Comparison of ENCODE assay signal across 14 cellular contexts in the genomic region with DNA sequence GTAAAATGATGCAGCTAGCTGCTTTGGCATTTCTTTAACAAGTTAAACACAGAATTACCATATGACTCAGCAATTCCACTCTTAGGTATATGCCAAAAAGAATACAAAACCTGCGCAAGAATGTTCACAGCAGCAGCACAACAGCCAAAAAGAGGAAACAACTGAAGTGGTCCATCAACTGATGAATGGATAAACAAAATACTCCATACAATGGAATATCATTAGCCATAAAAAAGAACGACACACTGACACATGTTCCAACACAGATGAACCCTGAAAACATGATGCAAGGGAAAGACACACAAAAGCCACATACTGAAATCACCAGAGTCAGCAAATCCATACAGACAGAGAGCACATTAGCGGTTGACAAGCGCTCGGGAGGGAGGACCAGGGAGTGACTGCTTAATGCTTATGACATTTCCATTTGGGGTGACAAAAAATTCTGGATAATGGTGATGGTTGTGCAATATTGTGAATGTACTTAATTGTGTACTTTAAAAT. TPM values are rescaled to one million over a fixed set of nuclear protein-coding genes. Genes with fewer than 3 reads are reported as not detected.
A peak's percentile ranks its signal among the peaks of the same experiment; 100 is the strongest.
DNase-seq lines count a peak whose midpoint lies in the region; ATAC-seq and TF ChIP-seq lines count a peak whose summit lies in the region.
"Had no signal": no experiment of that assay in that cellular context is flagged by ENCODE, and none has a peak within 500 bp of the region (broad histone marks: within the 10 kb centered on the region; RNA-seq: fewer than 3 reads in every experiment).

No MANE protein-coding gene starts in this region.

- POLR2A ChIA-PET in activated CD4-positive, alpha-beta memory T cell treated with anti-CD3 and anti-CD28 coated beads for 36 hours (lab: Charles Lee): no interaction called here

- peaks cover 48% of the 10 kb centered on the region for H3K4me1 Mint-ChIP-seq in activated naive CD4-positive, alpha-beta T cell treated with anti-CD3 and anti-CD28 coated beads, Interleukin-2, amount 10 ng/mL, durations not matched to agents 7 days and 5 days
- peaks cover 57% of the 10 kb centered on the region for H3K4me1 Mint-ChIP-seq in activated CD4-positive, alpha-beta memory T cell treated with anti-CD3 and anti-CD28 coated beads for 36 hours (ENCODE audit: low read depth)
- peaks cover 60% of the 10 kb centered on the region for H3K4me1 Mint-ChIP-seq in stimulated activated naive CD8-positive, alpha-beta T cell treated with anti-CD3 and anti-CD28 coated beads, Interleukin-15, amount 100 ng/mL, for 72 hours

- ATAC-seq in stimulated activated naive CD8-positive, alpha-beta T cell treated with anti-CD3 and anti-CD28 coated beads, Interleukin-15, amount 100 ng/mL, for 72 hours: no peak
- no peak for ATAC-seq in left lung

- no peak for DNase-seq in activated naive CD4-positive, alpha-beta T cell treated with anti-CD3 and anti-CD28 coated beads, Interleukin-2, amount 10 ng/mL, durations not matched to agents 7 days and 5 days
- DNase-seq in activated naive CD4-positive, alpha-beta T cell (lab: John Stamatoyannopoulos, UW): no peak
- peak; percentile 32 for DNase-seq in activated CD4-positive, alpha-beta memory T cell treated with anti-CD3 and anti-CD28 coated beads for 36 hours
- DNase-seq in fibroblast of lung (ENCODE audit: low read depth in 2 of 2) (peak; percentile 59 to 76), left lung (no peak), anterior cingulate cortex (lab: John Stamatoyannopoulos, UW) (no peak), inferior parietal cortex (ENCODE audit: extremely low spot score) (no peak)
- DNase-seq in stimulated activated naive CD8-positive, alpha-beta T cell treated with anti-CD3 and anti-CD28 coated beads, Interleukin-15, amount 100 ng/mL, for 72 hours: no peak
- DNase-seq: activated CD4-positive, CD25-positive, alpha-beta regulatory T cell treated with anti-CD3 and anti-CD28 coated beads, Interleukin-2, amount 50 U/mL, for 72 hours; NCI-H1105 treated with DMSO at 0.1 percent for 48 hours; spleen; stimulated activated naive CD4-positive, alpha-beta T cell had no signal

- H3K36me3 Mint-ChIP-seq in activated naive CD4-positive, alpha-beta T cell treated with anti-CD3 and anti-CD28 coated beads, Interleukin-2, amount 10 ng/mL, durations not matched to agents 7 days and 5 days: peaks cover 26% of the 10 kb centered on the region
- peaks cover 19% of the 10 kb centered on the region for H3K36me3 Mint-ChIP-seq in activated CD4-positive, alpha-beta memory T cell treated with anti-CD3 and anti-CD28 coated beads for 36 hours

- H3K27me3 ChIP-seq in fibroblast of lung (ENCODE audit: control insufficient read depth, insufficient read depth, low read length): no peaks in the 10 kb centered on the region
- H3K27me3 ChIP-seq in left lung: no peaks in the 10 kb centered on the region
- H3K27me3 ChIP-seq: BLaER1, spleen had no signal

- no peaks in the 10 kb centered on the region for H3K9me3 Mint-ChIP-seq in activated naive CD4-positive, alpha-beta T cell treated with anti-CD3 and anti-CD28 coated beads, Interleukin-2, amount 10 ng/mL, durations not matched to agents 7 days and 5 days
- no peaks in the 10 kb centered on the region for H3K9me3 Mint-ChIP-seq in activated CD4-positive, alpha-beta memory T cell treated with anti-CD3 and anti-CD28 coated beads for 36 hours
- no peaks in the 10 kb centered on the region for H3K9me3 Mint-ChIP-seq in stimulated activated naive CD8-positive, alpha-beta T cell treated with anti-CD3 and anti-CD28 coated beads, Interleukin-15, amount 100 ng/mL, for 72 hours

- H3K36me3 ChIP-seq in fibroblast of lung (ENCODE audit: control insufficient read depth, insufficient read depth, low read length): peaks cover 2% of the 10 kb centered on the region
- H3K36me3 ChIP-seq in left lung: peaks cover 0 to 17% of the 10 kb centered on the region in 2 donors

- H3K79me2 ChIP-seq in fibroblast of lung (ENCODE audit: control insufficient read depth, insufficient read depth, low read length): peaks cover 86% of the 10 kb centered on the region

- intact Hi-C loops in activated CD4-positive, alpha-beta memory T cell treated with anti-CD3 and anti-CD28 coated beads for 36 hours (cut with micrococcal nuclease): loop anchor here (5.0 kb wide), 4 partner anchors 263 to 862 kb away; partner anchors contain the start of genes DCUN1D2 and TFDP1
- intact Hi-C loops in left lung (cut with DNase I): no loop called here

- no peaks in the 10 kb centered on the region for H3K9me3 ChIP-seq in fibroblast of lung (ENCODE audit: control insufficient read depth, insufficient read depth, low read depth, low read length)
- H3K9me3 ChIP-seq in left lung: no peaks in the 10 kb centered on the region
- H3K9me3 ChIP-seq: BLaER1, spleen had no signal

- H3K4me1 ChIP-seq in fibroblast of lung (ENCODE audit: control insufficient read depth, extremely low read depth, insufficient read depth, low read length): peaks cover 10% of the 10 kb centered on the region
- H3K4me1 ChIP-seq in left lung: peaks cover 14 to 50% of the 10 kb centered on the region in 2 donors

- H2AFZ ChIP-seq in fibroblast of lung (ENCODE audit: low read length): no peak overlapping the region

- no peaks in the 10 kb centered on the region for H4K20me1 ChIP-seq in fibroblast of lung (ENCODE audit: control insufficient read depth, extremely low read depth, insufficient read depth, low read length)

- TF ChIP-seq CTCF in fibroblast of lung (conservative IDR thresholded peaks at IDR 0.05 in 1 of 2, IDR thresholded peaks at IDR 0.05 in 1 of 2; ENCODE audit: low read depth in 1 of 2, low read length in 2 of 2) (no peak), left lung (IDR thresholded peaks at IDR 0.05) (no peak)

- no peak overlapping the region for H3K4me3 Mint-ChIP-seq in activated naive CD4-positive, alpha-beta T cell treated with anti-CD3 and anti-CD28 coated beads, Interleukin-2, amount 10 ng/mL, durations not matched to agents 7 days and 5 days
- H3K4me3 Mint-ChIP-seq in activated CD4-positive, alpha-beta memory T cell treated with anti-CD3 and anti-CD28 coated beads for 36 hours: peak overlapping the region; percentile 12
- peak overlapping the region; percentile 7 to 44 for H3K4me3 Mint-ChIP-seq in stimulated activated naive CD8-positive, alpha-beta T cell treated with anti-CD3 and anti-CD28 coated beads, Interleukin-15, amount 100 ng/mL, for 72 hours

- H3K4me2 ChIP-seq in fibroblast of lung (ENCODE audit: extremely low read depth, insufficient read depth, low read length): peak overlapping the region; percentile 41

- H3K27ac ChIP-seq in fibroblast of lung (ENCODE audit: insufficient read depth, low read length): peak overlapping the region; percentile 15
- H3K27ac ChIP-seq in left lung: no peak overlapping the region
- H3K27ac ChIP-seq: BLaER1, spleen had no signal

- H3K27me3 Mint-ChIP-seq in activated naive CD4-positive, alpha-beta T cell treated with anti-CD3 and anti-CD28 coated beads, Interleukin-2, amount 10 ng/mL, durations not matched to agents 7 days and 5 days: no peaks in the 10 kb centered on the region
- no peaks in the 10 kb centered on the region for H3K27me3 Mint-ChIP-seq in activated CD4-positive, alpha-beta memory T cell treated with anti-CD3 and anti-CD28 coated beads for 36 hours
- no peaks in the 10 kb centered on the region for H3K27me3 Mint-ChIP-seq in stimulated activated naive CD8-positive, alpha-beta T cell treated with anti-CD3 and anti-CD28 coated beads, Interleukin-15, amount 100 ng/mL, for 72 hours

- peak overlapping the region; percentile 22 for H3K27ac Mint-ChIP-seq in activated naive CD4-positive, alpha-beta T cell treated with anti-CD3 and anti-CD28 coated beads, Interleukin-2, amount 10 ng/mL, durations not matched to agents 7 days and 5 days
- H3K27ac Mint-ChIP-seq in activated CD4-positive, alpha-beta memory T cell treated with anti-CD3 and anti-CD28 coated beads for 36 hours: peak overlapping the region; percentile 81
- H3K27ac Mint-ChIP-seq in stimulated activated naive CD8-positive, alpha-beta T cell treated with anti-CD3 and anti-CD28 coated beads, Interleukin-15, amount 100 ng/mL, for 72 hours: peak overlapping the region; percentile 15 to 64

- H3K9ac ChIP-seq in fibroblast of lung (ENCODE audit: insufficient read depth, low read length): no peak overlapping the region
- H3K9ac ChIP-seq: BLaER1 had no signal

- no peak overlapping the region for H3K4me3 ChIP-seq in fibroblast of lung (replicated peaks in 1 of 4; ENCODE audit: control extremely low read depth in 1 of 4, insufficient read depth in 1 of 4, low read depth in 3 of 4, low read length in 4 of 4)
- H3K4me3 ChIP-seq in left lung: no peak overlapping the region
- H3K4me3 ChIP-seq: BLaER1, spleen had no signal

- CTCF ChIA-PET in activated naive CD4-positive, alpha-beta T cell treated with anti-CD3 and anti-CD28 coated beads, Interleukin-2, amount 10 ng/mL, durations not matched to agents 7 days and 5 days (lab: Charles Lee): no interaction called here
- CTCF ChIA-PET in activated CD4-positive, alpha-beta memory T cell treated with anti-CD3 and anti-CD28 coated beads for 36 hours (lab: Charles Lee): no interaction called here

RNA-seq across cellular contexts. Expression of gene PCID2, which starts 3.0 kb away (rescaled TPM):
- total RNA-seq in activated CD4-positive, alpha-beta memory T cell treated with anti-CD3 and anti-CD28 coated beads for 36 hours: 10 to 100 TPM; 66.6 to 72.4 TPM
- total RNA-seq in fibroblast of lung (66.8 and 113 TPM in 2 replicates), left lung (10 to 100 TPM; 30.5 to 41.0 TPM)
- polyA plus RNA-seq in fibroblast of lung: 85.6 and 93.5 TPM in 2 replicates
- polyA plus RNA-seq in fibroblast of lung (2012): 53.1 and 55.9 TPM in 2 replicates
- 14.3 and 23.0 TPM in 2 replicates for polyA minus RNA-seq in fibroblast of lung (ENCODE audit: low replicate concordance)

RNA-seq across cellular contexts. Expression of gene CUL4A, which starts 3.9 kb away (rescaled TPM):
- total RNA-seq in activated CD4-positive, alpha-beta memory T cell treated with anti-CD3 and anti-CD28 coated beads for 36 hours: 10 to 100 TPM; 65.9 to 70.2 TPM
- 98.4 and 126 TPM in 2 replicates for total RNA-seq in fibroblast of lung
- polyA plus RNA-seq in fibroblast of lung: 89.5 and 107 TPM in 2 replicates
- polyA plus RNA-seq in fibroblast of lung (2012): 84.1 and 93.0 TPM in 2 replicates
- 74.9 and 108 TPM in 2 replicates for polyA minus RNA-seq in fibroblast of lung (ENCODE audit: low replicate concordance)
- total RNA-seq in left lung: 10 to 100 TPM; 48.0 to 63.9 TPM

RNA-seq across cellular contexts. Expression of gene PROZ, which starts 47.0 kb away (rescaled TPM):
- not detected for total RNA-seq in activated CD4-positive, alpha-beta memory T cell treated with anti-CD3 and anti-CD28 coated beads for 36 hours
- not detected in 2 replicates for total RNA-seq in fibroblast of lung
- polyA plus RNA-seq in fibroblast of lung: not detected in 2 replicates
- not detected in 2 replicates for polyA plus RNA-seq in fibroblast of lung (2012)
- not detected in 2 replicates for polyA minus RNA-seq in fibroblast of lung (ENCODE audit: low replicate concordance)
- not detected for total RNA-seq in left lung
- total RNA-seq: cardiac septum, spleen had no signal

Comparison
In these comparisons a context has a peak if more than half of its experiments do, and no peak if none do; other contexts are left out.
1. DNase-seq: peak in activated CD4-positive, alpha-beta memory T cell treated with anti-CD3 and anti-CD28 coated beads for 36 hours (single experiment) and fibroblast of lung (2 of 2); none in activated naive CD4-positive, alpha-beta T cell treated with anti-CD3 and anti-CD28 coated beads, Interleukin-2, amount 10 ng/mL, durations not matched to agents 7 days and 5 days (single experiment), activated naive CD4-positive, alpha-beta T cell (0 of 4), stimulated activated naive CD8-positive, alpha-beta T cell treated with anti-CD3 and anti-CD28 coated beads, Interleukin-15, amount 100 ng/mL, for 72 hours (0 of 2), left lung (0 of 2), anterior cingulate cortex (0 of 58) and inferior parietal cortex (single experiment).
2. H3K27ac Mint-ChIP-seq: peak in every context shown above with its lines; median percentile 81 in activated CD4-positive, alpha-beta memory T cell treated with anti-CD3 and anti-CD28 coated beads for 36 hours; 40 in stimulated activated naive CD8-positive, alpha-beta T cell treated with anti-CD3 and anti-CD28 coated beads, Interleukin-15, amount 100 ng/mL, for 72 hours; 22 in activated naive CD4-positive, alpha-beta T cell treated with anti-CD3 and anti-CD28 coated beads, Interleukin-2, amount 10 ng/mL, durations not matched to agents 7 days and 5 days.